3 cellular contexts compared by ENCODE assay signal in genomic region chr6:29663300-29664039, GRCh38.
A peak's percentile ranks its signal among the peaks of the same experiment; 100 is the strongest.
TF ChIP-seq lines count a peak whose summit lies in the region.

No MANE protein-coding gene starts in this region.

TF ChIP-seq in GM23338, 12 proteins besides CTCF, POLR2A, EP300 and RAD21:
- TF ChIP-seq ZNF462 (CRISPR knock-in tag; IDR thresholded peaks at IDR 0.05) (no peak), ZNF331 (CRISPR knock-in tag; IDR thresholded peaks at IDR 0.05; ENCODE audit: low read depth) (no peak)

TF ChIP-seq in WTC11, 78 proteins besides CTCF, POLR2A, EP300 and RAD21:
- TF ChIP-seq, protein P1, sequence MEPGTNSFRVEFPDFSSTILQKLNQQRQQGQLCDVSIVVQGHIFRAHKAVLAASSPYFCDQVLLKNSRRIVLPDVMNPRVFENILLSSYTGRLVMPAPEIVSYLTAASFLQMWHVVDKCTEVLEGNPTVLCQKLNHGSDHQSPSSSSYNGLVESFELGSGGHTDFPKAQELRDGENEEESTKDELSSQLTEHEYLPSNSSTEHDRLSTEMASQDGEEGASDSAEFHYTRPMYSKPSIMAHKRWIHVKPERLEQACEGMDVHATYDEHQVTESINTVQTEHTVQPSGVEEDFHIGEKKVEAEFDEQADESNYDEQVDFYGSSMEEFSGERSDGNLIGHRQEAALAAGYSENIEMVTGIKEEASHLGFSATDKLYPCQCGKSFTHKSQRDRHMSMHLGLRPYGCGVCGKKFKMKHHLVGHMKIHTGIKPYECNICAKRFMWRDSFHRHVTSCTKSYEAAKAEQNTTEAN (CRISPR knock-in tag; IDR thresholded peaks at IDR 0.05), result no peak
- TF ChIP-seq STAT6 (CRISPR knock-in tag; conservative IDR thresholded peaks at IDR 0.05; ENCODE audit: low read depth) (no peak), ATF1 (CRISPR knock-in tag; IDR thresholded peaks at IDR 0.05) (no peak), ZNF671 (CRISPR knock-in tag; IDR thresholded peaks at IDR 0.05) (no peak), IRF2 (CRISPR knock-in tag; IDR thresholded peaks at IDR 0.05; ENCODE audit: borderline replicate concordance, low read depth) (no peak), EMX1 (CRISPR knock-in tag; IDR thresholded peaks at IDR 0.05) (no peak), NR1H2 (CRISPR knock-in tag; IDR thresholded peaks at IDR 0.05) (no peak), ZNF396 (CRISPR knock-in tag; IDR thresholded peaks at IDR 0.05; ENCODE audit: borderline replicate concordance) (no peak), ATF3 (CRISPR knock-in tag; conservative IDR thresholded peaks at IDR 0.05) (no peak), ETV6 (CRISPR knock-in tag; IDR thresholded peaks at IDR 0.05) (no peak), PRRX2 (CRISPR knock-in tag; IDR thresholded peaks at IDR 0.05) (no peak), TEAD4 (CRISPR knock-in tag; IDR thresholded peaks at IDR 0.05) (no peak)
- TF ChIP-seq, protein P2, sequence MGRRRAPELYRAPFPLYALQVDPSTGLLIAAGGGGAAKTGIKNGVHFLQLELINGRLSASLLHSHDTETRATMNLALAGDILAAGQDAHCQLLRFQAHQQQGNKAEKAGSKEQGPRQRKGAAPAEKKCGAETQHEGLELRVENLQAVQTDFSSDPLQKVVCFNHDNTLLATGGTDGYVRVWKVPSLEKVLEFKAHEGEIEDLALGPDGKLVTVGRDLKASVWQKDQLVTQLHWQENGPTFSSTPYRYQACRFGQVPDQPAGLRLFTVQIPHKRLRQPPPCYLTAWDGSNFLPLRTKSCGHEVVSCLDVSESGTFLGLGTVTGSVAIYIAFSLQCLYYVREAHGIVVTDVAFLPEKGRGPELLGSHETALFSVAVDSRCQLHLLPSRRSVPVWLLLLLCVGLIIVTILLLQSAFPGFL (CRISPR knock-in tag; IDR thresholded peaks at IDR 0.05; ENCODE audit: borderline replicate concordance), result no peak
- TF ChIP-seq, protein P3, sequence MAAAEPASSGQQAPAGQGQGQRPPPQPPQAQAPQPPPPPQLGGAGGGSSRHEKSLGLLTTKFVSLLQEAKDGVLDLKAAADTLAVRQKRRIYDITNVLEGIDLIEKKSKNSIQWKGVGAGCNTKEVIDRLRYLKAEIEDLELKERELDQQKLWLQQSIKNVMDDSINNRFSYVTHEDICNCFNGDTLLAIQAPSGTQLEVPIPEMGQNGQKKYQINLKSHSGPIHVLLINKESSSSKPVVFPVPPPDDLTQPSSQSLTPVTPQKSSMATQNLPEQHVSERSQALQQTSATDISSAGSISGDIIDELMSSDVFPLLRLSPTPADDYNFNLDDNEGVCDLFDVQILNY (CRISPR knock-in tag; IDR thresholded peaks at IDR 0.05), result no peak
- TF ChIP-seq, protein P4, sequence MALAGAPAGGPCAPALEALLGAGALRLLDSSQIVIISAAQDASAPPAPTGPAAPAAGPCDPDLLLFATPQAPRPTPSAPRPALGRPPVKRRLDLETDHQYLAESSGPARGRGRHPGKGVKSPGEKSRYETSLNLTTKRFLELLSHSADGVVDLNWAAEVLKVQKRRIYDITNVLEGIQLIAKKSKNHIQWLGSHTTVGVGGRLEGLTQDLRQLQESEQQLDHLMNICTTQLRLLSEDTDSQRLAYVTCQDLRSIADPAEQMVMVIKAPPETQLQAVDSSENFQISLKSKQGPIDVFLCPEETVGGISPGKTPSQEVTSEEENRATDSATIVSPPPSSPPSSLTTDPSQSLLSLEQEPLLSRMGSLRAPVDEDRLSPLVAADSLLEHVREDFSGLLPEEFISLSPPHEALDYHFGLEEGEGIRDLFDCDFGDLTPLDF (CRISPR knock-in tag; IDR thresholded peaks at IDR 0.05), result no peak
- TF ChIP-seq, protein P5, sequence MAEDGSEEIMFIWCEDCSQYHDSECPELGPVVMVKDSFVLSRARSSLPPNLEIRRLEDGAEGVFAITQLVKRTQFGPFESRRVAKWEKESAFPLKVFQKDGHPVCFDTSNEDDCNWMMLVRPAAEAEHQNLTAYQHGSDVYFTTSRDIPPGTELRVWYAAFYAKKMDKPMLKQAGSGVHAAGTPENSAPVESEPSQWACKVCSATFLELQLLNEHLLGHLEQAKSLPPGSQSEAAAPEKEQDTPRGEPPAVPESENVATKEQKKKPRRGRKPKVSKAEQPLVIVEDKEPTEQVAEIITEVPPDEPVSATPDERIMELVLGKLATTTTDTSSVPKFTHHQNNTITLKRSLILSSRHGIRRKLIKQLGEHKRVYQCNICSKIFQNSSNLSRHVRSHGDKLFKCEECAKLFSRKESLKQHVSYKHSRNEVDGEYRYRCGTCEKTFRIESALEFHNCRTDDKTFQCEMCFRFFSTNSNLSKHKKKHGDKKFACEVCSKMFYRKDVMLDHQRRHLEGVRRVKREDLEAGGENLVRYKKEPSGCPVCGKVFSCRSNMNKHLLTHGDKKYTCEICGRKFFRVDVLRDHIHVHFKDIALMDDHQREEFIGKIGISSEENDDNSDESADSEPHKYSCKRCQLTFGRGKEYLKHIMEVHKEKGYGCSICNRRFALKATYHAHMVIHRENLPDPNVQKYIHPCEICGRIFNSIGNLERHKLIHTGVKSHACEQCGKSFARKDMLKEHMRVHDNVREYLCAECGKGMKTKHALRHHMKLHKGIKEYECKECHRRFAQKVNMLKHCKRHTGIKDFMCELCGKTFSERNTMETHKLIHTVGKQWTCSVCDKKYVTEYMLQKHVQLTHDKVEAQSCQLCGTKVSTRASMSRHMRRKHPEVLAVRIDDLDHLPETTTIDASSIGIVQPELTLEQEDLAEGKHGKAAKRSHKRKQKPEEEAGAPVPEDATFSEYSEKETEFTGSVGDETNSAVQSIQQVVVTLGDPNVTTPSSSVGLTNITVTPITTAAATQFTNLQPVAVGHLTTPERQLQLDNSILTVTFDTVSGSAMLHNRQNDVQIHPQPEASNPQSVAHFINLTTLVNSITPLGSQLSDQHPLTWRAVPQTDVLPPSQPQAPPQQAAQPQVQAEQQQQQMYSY (CRISPR knock-in tag; IDR thresholded peaks at IDR 0.05), result no peak

TF ChIP-seq in neural cell, 6 proteins besides CTCF, POLR2A, EP300 and RAD21:
- TF ChIP-seq POLR2AphosphoS5 (IDR thresholded peaks at IDR 0.05) (peak; percentile 69), MXI1 (conservative IDR thresholded peaks at IDR 0.05; ENCODE audit: poor library complexity, severe bottlenecking) (peak; percentile 28), TAF1 (IDR thresholded peaks at IDR 0.05; ENCODE audit: low read depth) (no peak)
